1 cellular context compared by ENCODE assay signal in the genomic region with DNA sequence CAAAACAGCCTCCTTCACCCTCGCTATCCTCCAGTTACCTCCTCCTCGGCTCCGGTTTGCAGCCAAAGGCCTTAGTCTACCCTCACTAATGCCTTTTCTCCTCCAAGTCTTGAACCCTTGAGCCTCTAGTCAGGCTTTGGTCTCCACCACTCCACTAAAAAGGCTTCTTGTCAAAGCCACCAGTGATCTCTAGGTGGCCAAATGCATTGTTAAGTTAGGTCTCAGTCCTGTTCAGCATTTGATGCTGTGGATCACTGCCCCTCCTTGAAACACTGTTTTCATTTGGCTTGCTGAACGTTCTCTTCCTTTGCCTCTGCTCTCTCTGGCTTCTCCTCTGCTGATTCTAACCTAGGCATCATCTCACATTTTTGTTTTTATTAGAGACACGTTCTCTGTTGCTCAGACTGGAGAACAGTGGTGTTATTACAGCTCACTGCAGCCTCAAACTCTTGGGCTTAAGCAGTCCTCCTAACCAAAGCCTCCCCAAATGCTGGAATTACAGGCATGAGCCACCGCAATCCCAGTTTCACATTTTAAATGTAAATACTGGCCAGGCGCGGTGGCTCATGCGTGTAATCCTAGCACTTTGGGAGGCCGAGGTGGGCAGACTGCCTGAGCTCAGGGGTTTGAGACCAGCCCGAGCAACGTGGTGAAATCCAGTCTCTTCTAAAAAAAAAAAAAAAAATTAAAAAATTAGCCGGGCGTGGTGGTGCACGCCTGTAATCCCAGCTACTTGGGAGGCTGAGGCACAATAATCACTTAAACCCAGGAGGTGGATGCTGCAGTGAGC.
TF ChIP-seq lines count a peak whose summit lies in the region.

No MANE protein-coding gene starts in this region.

TF ChIP-seq in HEK293, 187 proteins besides CTCF, POLR2A, EP300 and RAD21 (continued from another document):
- TF ChIP-seq ZNF792 (tag by site-specific recombination; IDR thresholded peaks at IDR 0.05) = no peak
- TF ChIP-seq, protein P1, sequence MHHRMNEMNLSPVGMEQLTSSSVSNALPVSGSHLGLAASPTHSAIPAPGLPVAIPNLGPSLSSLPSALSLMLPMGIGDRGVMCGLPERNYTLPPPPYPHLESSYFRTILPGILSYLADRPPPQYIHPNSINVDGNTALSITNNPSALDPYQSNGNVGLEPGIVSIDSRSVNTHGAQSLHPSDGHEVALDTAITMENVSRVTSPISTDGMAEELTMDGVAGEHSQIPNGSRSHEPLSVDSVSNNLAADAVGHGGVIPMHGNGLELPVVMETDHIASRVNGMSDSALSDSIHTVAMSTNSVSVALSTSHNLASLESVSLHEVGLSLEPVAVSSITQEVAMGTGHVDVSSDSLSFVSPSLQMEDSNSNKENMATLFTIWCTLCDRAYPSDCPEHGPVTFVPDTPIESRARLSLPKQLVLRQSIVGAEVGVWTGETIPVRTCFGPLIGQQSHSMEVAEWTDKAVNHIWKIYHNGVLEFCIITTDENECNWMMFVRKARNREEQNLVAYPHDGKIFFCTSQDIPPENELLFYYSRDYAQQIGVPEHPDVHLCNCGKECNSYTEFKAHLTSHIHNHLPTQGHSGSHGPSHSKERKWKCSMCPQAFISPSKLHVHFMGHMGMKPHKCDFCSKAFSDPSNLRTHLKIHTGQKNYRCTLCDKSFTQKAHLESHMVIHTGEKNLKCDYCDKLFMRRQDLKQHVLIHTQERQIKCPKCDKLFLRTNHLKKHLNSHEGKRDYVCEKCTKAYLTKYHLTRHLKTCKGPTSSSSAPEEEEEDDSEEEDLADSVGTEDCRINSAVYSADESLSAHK (tag by site-specific recombination; IDR thresholded peaks at IDR 0.05) = no peak
- no peak for TF ChIP-seq KLF1 (tag by site-specific recombination; IDR thresholded peaks at IDR 0.05)
